ENCODE assay signal across 10 cellular contexts in the genomic region with DNA sequence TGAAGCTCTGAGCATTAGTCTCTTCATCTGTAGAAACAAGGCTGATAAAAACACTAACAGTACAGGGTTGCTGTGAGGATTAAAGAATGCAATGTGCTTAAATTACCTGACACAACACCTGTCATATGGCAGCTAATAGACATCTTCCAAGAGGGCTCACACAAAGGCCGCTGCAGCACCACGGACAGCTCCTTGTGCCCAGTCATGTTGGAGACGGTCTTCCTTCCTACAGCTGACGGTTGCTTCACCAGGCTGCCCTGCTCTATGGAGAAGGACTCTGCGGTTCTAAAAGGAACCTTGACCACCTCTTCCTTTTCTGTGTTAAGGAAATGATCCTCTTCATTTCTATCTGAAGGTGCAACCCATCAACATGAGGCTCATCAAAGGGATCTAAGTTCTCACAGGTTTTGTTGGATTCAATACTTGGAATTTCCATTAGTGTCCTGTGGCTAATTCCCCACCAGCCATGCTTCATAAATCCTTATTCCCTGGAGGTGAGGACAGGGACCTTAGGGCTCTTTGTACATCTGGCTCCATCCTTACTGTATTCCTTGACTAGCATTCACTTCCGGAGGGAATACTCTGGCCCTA.
DNase-seq lines count a peak whose midpoint lies in the region; ATAC-seq and TF ChIP-seq lines count a peak whose summit lies in the region.
"Had no signal": no experiment of that assay in that cellular context is flagged by ENCODE, and none has a peak within 500 bp of the region (broad histone marks: within the 10 kb centered on the region; RNA-seq: fewer than 3 reads in every experiment).

No MANE protein-coding gene starts in this region.

- intact Hi-C loops in activated CD4-positive, alpha-beta T cell treated with anti-CD3 and anti-CD28 coated beads, Interleukin-2, amount 10 ng/mL, durations not matched to agents 24 days and 14 days (cut with micrococcal nuclease) = no loop called here
- intact Hi-C loops in prostate gland (cut with DNase I) = no loop called here

- 19% methylated on average over 6 of the region's 6 CpGs for WGBS in prostate gland

- no peak overlapping the region for H3K4me3 ChIP-seq in cardiac muscle cell
- no peak overlapping the region for H3K4me3 ChIP-seq in prostate gland
- H3K4me3 ChIP-seq: BLaER1, SJSA1 had no signal

- TF ChIP-seq POLR2A in prostate gland (IDR thresholded peaks at IDR 0.05) (no peak), GM18505 (IDR thresholded peaks at IDR 0.05; ENCODE audit: borderline replicate concordance, extremely low read depth, insufficient read depth, insufficient read length) (no peak)

- H3K4me3 Mint-ChIP-seq in activated CD4-positive, alpha-beta T cell treated with anti-CD3 and anti-CD28 coated beads, Interleukin-2, amount 10 ng/mL, durations not matched to agents 24 days and 14 days = no peak overlapping the region

- no peak for TF ChIP-seq CTCF in cardiac muscle cell (IDR thresholded peaks at IDR 0.05; ENCODE audit: low read depth, low read length)
- TF ChIP-seq CTCF in prostate gland (IDR thresholded peaks at IDR 0.05) = no peak

- no peaks in the 10 kb centered on the region for H3K36me3 Mint-ChIP-seq in activated CD4-positive, alpha-beta T cell treated with anti-CD3 and anti-CD28 coated beads, Interleukin-2, amount 10 ng/mL, durations not matched to agents 24 days and 14 days (ENCODE audit: low read depth)

- DNase-seq in activated T-cell treated with anti-CD3 and anti-CD28 coated beads for 1 hour (ENCODE audit: low read depth) (peak; percentile 5), activated T-cell treated with anti-CD3 and anti-CD28 coated beads for 4 hours (no peak), cardiac muscle cell (ENCODE audit: low read depth in 1 of 2, low spot score in 1 of 2) (peak; percentile 6 to 90), T1000 (lab: John Stamatoyannopoulos, UW) (no peak), prostate gland (ENCODE audit: low spot score) (no peak)
- DNase-seq in activated CD4-positive, alpha-beta T cell treated with anti-CD3 and anti-CD28 coated beads, Interleukin-2, amount 10 ng/mL, durations not matched to agents 24 days and 14 days = peak; percentile 84
- peak; percentile 27 to 56 for DNase-seq in stimulated activated CD4-positive, alpha-beta T cell treated with anti-CD3 and anti-CD28 coated beads, Interleukin-4, amount 100 ng/mL, for 48 hours (ENCODE audit: low read depth in 2 of 2)

- ATAC-seq in GM18505 (IDR thresholded peaks at IDR 0.05; ENCODE audit: unreplicated experiment) = no peak

- H3K9me3 ChIP-seq in cardiac muscle cell (ENCODE audit: low read depth) (no peaks in the 10 kb centered on the region), prostate gland (no peaks in the 10 kb centered on the region)
- H3K9me3 ChIP-seq: SJSA1 had no signal

- H3K27me3 ChIP-seq in cardiac muscle cell (no peaks in the 10 kb centered on the region), prostate gland (replicated peaks; ENCODE audit: insufficient read depth) (no peaks in the 10 kb centered on the region)
- H3K27me3 ChIP-seq: BLaER1, SJSA1 had no signal

- H3K27me3 Mint-ChIP-seq in activated CD4-positive, alpha-beta T cell treated with anti-CD3 and anti-CD28 coated beads, Interleukin-2, amount 10 ng/mL, durations not matched to agents 24 days and 14 days = no peaks in the 10 kb centered on the region

- H3K27ac Mint-ChIP-seq in activated CD4-positive, alpha-beta T cell treated with anti-CD3 and anti-CD28 coated beads, Interleukin-2, amount 10 ng/mL, durations not matched to agents 24 days and 14 days = no peak overlapping the region

- H3K9me3 Mint-ChIP-seq in activated CD4-positive, alpha-beta T cell treated with anti-CD3 and anti-CD28 coated beads, Interleukin-2, amount 10 ng/mL, durations not matched to agents 24 days and 14 days = no peaks in the 10 kb centered on the region

- H3K27ac ChIP-seq in cardiac muscle cell (no peak overlapping the region), prostate gland (no peak overlapping the region)
- H3K27ac ChIP-seq: BLaER1, SJSA1 had no signal

- no peaks in the 10 kb centered on the region for H3K4me1 Mint-ChIP-seq in activated CD4-positive, alpha-beta T cell treated with anti-CD3 and anti-CD28 coated beads, Interleukin-2, amount 10 ng/mL, durations not matched to agents 24 days and 14 days

- H3K4me1 ChIP-seq in cardiac muscle cell (ENCODE audit: low read depth) (no peaks in the 10 kb centered on the region), prostate gland (replicated peaks) (no peaks in the 10 kb centered on the region)
- H3K4me1 ChIP-seq: SJSA1 had no signal

- H3K36me3 ChIP-seq in cardiac muscle cell (no peaks in the 10 kb centered on the region), prostate gland (no peaks in the 10 kb centered on the region)
- H3K36me3 ChIP-seq: BLaER1, SJSA1 had no signal

Comparison
In these comparisons a context has a peak if more than half of its experiments do, and no peak if none do; other contexts are left out.
1. DNase-seq: peak in activated T-cell treated with anti-CD3 and anti-CD28 coated beads for 1 hour (single experiment), activated CD4-positive, alpha-beta T cell treated with anti-CD3 and anti-CD28 coated beads, Interleukin-2, amount 10 ng/mL, durations not matched to agents 24 days and 14 days (single experiment), cardiac muscle cell (2 of 2) and stimulated activated CD4-positive, alpha-beta T cell treated with anti-CD3 and anti-CD28 coated beads, Interleukin-4, amount 100 ng/mL, for 48 hours (2 of 2); none in activated T-cell treated with anti-CD3 and anti-CD28 coated beads for 4 hours (single experiment), T1000 (single experiment) and prostate gland (single experiment).